In the genomic region with DNA sequence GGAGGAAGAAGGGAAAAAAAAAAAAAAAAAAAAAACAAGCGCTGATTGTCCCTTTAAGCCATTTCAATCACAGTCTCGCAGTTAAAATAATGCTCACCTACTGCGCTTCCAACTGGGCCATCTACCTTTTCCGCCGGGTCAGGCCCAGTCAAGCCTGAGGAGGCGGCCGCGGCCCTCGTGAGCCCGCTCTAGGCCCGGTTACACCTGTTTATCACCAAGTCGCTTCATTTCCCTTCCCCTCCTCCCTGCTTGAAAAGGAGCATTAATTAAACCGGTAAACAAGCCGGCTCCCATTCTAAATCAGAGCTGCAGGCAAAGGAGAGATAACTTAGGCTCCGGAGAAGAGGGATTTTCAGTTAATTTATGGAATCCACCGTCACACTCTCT, we compare ENCODE assay signal across 1 cellular context.
TF ChIP-seq lines count a peak whose summit lies in the region.

No MANE protein-coding gene starts in this region.

TF ChIP-seq in GM12878, 131 proteins besides CTCF, POLR2A, EP300 and RAD21 (continued from another document):
- no peak for TF ChIP-seq SKIL (IDR thresholded peaks at IDR 0.05; ENCODE audit: low read depth, poor library complexity, severe bottlenecking)
- TF ChIP-seq MEF2A (IDR thresholded peaks at IDR 0.05; ENCODE audit: insufficient read depth, low read depth, low read length) = no peak
TF ChIP-seq in GM12878: peak in this region for 0.
